Comparison of ENCODE assay signal across 14 cellular contexts in the genomic region with DNA sequence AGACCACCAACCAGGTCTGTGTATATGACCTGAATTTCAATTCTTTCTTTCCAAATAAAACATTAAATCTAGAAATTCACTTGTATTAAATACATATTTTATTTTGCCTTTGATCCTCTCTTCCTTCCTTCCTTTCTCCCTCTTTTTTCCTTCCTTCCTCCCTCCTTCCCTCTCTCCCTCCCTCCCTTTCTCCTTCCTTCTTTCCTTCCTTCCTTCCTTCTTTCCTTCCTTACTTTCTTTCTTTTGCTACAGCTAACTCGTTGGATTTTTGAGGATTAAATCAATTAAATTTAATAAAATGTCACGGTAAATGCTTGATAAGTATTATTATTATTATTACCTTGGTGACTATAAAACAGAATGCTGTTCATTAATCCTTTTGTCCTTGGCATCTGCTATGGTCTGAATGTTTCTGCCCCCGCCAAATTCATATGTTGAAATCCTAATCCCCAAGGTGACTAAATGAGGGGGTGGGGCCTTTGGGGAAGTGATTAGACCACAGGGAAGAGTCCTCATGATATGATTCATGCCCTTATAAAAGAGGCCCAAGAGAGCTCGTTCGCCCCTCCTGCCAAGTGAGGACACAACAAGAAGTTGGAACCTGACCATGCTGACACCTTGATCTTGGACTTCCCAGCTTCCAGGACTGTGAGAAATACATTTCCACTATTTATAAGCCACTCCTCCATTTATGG.
DNase-seq lines count a peak whose midpoint lies in the region; ATAC-seq and TF ChIP-seq lines count a peak whose summit lies in the region.
"Had no signal": no experiment of that assay in that cellular context is flagged by ENCODE, and none has a peak within 500 bp of the region (broad histone marks: within the 10 kb centered on the region; RNA-seq: fewer than 3 reads in every experiment).

No MANE protein-coding gene starts in this region.

- ATAC-seq in GM21717 (IDR thresholded peaks at IDR 0.05; ENCODE audit: unreplicated experiment), result no peak
- ATAC-seq: activated naive CD8-positive, alpha-beta T cell treated with anti-CD3 and anti-CD28 coated beads, Interleukin-2, amount 50 U/mL, for 24 hours; GM23338; upper lobe of right lung had no signal

- DNase-seq in AG10803 (ENCODE audit: low read depth) (peak; percentile 56), HPDE6-E6E7 (ENCODE audit: extremely low spot score) (peak; percentile 52), RPMI7951 (ENCODE audit: low read depth) (peak; percentile 25), foreskin fibroblast (peak; percentile 82 to 84), NCI-H1105 (lab: John Stamatoyannopoulos, UW) (no peak), coronary artery (ENCODE audit: low spot score) (no peak)
- DNase-seq in activated effector memory CD4-positive, alpha-beta T cell treated with Interleukin-2 at 50 U/mL for 16 hours, result no peak
- DNase-seq: activated naive CD8-positive, alpha-beta T cell treated with anti-CD3 and anti-CD28 coated beads, Interleukin-2, amount 50 U/mL, for 24 hours; effector memory CD4-positive, alpha-beta T cell; Kasumi-1; NK-92 treated with Interleukin-12 subunit alpha and Interleukin-12 subunit beta, amount 100 ng/mL, for 24 hours; upper lobe of right lung had no signal

- TF ChIP-seq CTCF in AG10803 (conservative IDR thresholded peaks at IDR 0.05; ENCODE audit: low read length), result no peak
- no peak for TF ChIP-seq CTCF in foreskin fibroblast (IDR thresholded peaks at IDR 0.05; ENCODE audit: low read depth, low read length)
- TF ChIP-seq CTCF in coronary artery (IDR thresholded peaks at IDR 0.05), result no peak

- H3K4me3 ChIP-seq in AG10803 (ENCODE audit: low read length) (no peak overlapping the region), foreskin fibroblast (ENCODE audit: low read depth in 1 of 2, low read length in 2 of 2) (no peak overlapping the region), coronary artery (no peak overlapping the region)
- H3K4me3 ChIP-seq: GM23338, upper lobe of right lung had no signal

- H3K27ac ChIP-seq in coronary artery, result no peak overlapping the region
- H3K27ac ChIP-seq: upper lobe of right lung had no signal

Comparison
In these comparisons a context has a peak if more than half of its experiments do, and no peak if none do; other contexts are left out.
1. DNase-seq: peak in AG10803 (single experiment), HPDE6-E6E7 (single experiment), RPMI7951 (single experiment) and foreskin fibroblast (2 of 2); none in activated effector memory CD4-positive, alpha-beta T cell treated with Interleukin-2 at 50 U/mL for 16 hours (single experiment), NCI-H1105 (single experiment) and coronary artery (single experiment).